25 cellular contexts compared by ENCODE assay signal in the genomic region with DNA sequence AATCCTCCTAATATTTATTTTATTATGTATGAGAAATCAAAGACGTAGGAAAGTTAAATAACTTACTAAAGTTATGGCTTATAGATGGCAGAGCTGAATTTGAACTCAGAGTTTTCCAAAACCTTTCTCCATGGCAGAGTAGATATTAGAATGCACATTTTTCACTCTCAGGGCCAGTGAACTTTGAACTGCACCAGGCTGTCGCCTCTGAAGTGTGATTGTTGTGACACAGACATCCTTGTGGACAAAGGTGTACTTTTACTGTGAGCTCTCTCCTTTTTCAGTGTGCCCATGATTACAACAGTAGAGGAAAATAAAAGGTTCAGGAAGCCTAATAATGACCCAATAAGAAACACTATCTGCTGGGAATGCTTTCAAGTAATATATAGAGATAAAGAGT. TPM values are rescaled to one million over a fixed set of nuclear protein-coding genes. Genes with fewer than 3 reads are reported as not detected.
DNase-seq lines count a peak whose midpoint lies in the region; ATAC-seq, FAIRE-seq and TF ChIP-seq lines count a peak whose summit lies in the region.
"Had no signal": no experiment of that assay in that cellular context is flagged by ENCODE, and none has a peak within 500 bp of the region (broad histone marks: within the 10 kb centered on the region; RNA-seq: fewer than 3 reads in every experiment).

No MANE protein-coding gene starts in this region.

- H3K36me3 ChIP-seq in ascending aorta (peaks cover under 1 to 29% of the 10 kb centered on the region in 2 donors), right lobe of liver (no peaks in the 10 kb centered on the region), small intestine (ENCODE audit: control insufficient read depth in 2 of 2, insufficient read depth in 2 of 2, low read length in 2 of 2) (peaks cover 0 to 7% of the 10 kb centered on the region in 2 donors), testis (ENCODE audit: low read depth, missing control alignments) (no peaks in the 10 kb centered on the region)
- H3K36me3 ChIP-seq: WERI-Rb-1 had no signal

- no peak overlapping the region for H3K4me3 ChIP-seq in ascending aorta
- H3K4me3 ChIP-seq in right lobe of liver: no peak overlapping the region
- H3K4me3 ChIP-seq in small intestine (ENCODE audit: low read depth in 1 of 2, low read length in 2 of 2): no peak overlapping the region
- no peak overlapping the region for H3K4me3 ChIP-seq in testis
- H3K4me3 ChIP-seq: dorsolateral prefrontal cortex had no signal

- CTCF ChIA-PET in Calu3 (lab: Charles Lee): interaction anchor here (0.9 to 1.0 kb wide), 2 partner anchors 59 kb away, joined by 4 read pairs; no protein-coding TSS in a partner anchor

- H3K4me1 ChIP-seq in ascending aorta (peaks cover 2 to 46% of the 10 kb centered on the region in 2 donors), right lobe of liver (peaks cover 0 to 15% (median 7%) of the 10 kb centered on the region in 4 donors), small intestine (ENCODE audit: control insufficient read depth in 2 of 2, insufficient read depth in 1 of 2, low read depth in 1 of 2, low read length in 1 of 2) (peaks cover 0 to 5% of the 10 kb centered on the region in 2 donors), testis (no peaks in the 10 kb centered on the region)

- H3K4me1 Mint-ChIP-seq in Calu3 (ENCODE audit: low read depth, unreplicated experiment): peaks cover 18% of the 10 kb centered on the region

- intact Hi-C loops in Calu3 (cut with micrococcal nuclease; ENCODE audit: unreplicated experiment) (no loop called here), ascending aorta (cut with DNase I) (no loop called here), right lobe of liver (cut with DNase I) (loop anchor here (5.0 kb wide), 1 partner anchor 57 kb away; no protein-coding TSS in a partner anchor), testis (cut with DNase I; ENCODE audit: low total_unique reads) (no loop called here)

- H3K4me3 Mint-ChIP-seq in Calu3 (ENCODE audit: low read depth, unreplicated experiment): no peak overlapping the region
- H3K4me3 Mint-ChIP-seq: activated CD4-positive, alpha-beta T cell treated with anti-CD3 and anti-CD28 coated beads, Interleukin-2, amount 10 ng/mL, durations not matched to agents 7 days and 5 days; central memory CD8-positive, alpha-beta T cell; T-helper 2 cell treated with Interferon-gamma antibody and Interleukin-4, amounts not matched to agents 5 μg/mL and 100 μg/mL, for 36 hours had no signal

- TF ChIP-seq CTCF in Calu3 (IDR thresholded peaks at IDR 0.05; ENCODE audit: unreplicated experiment) (no peak), ascending aorta (IDR thresholded peaks at IDR 0.05) (no peak), right lobe of liver (IDR thresholded peaks at IDR 0.05) (no peak), testis (IDR thresholded peaks at IDR 0.05) (no peak)

- TF ChIP-seq POLR2A in right lobe of liver (IDR thresholded peaks at IDR 0.05) (no peak), testis (IDR thresholded peaks at IDR 0.05) (no peak)

- FAIRE-seq in small intestine (lab: Jason Lieb, UNC): no peak
- FAIRE-seq: D721Med, GM12891, H54 had no signal

- DNase-seq in Calu3 (no peak), ascending aorta (ENCODE audit: low spot score in 2 of 2) (no peak), right lobe of liver (peak in 1 of 3 donors; percentile 56), small intestine (peak; percentile 72), testis (no peak)
- no peak for DNase-seq in activated naive CD4-positive, alpha-beta T cell treated with anti-CD3 and anti-CD28 coated beads, Interleukin-2, amount 50 U/mL, for 16 hours
- DNase-seq: activated CD4-positive, alpha-beta T cell treated with anti-CD3 and anti-CD28 coated beads, Interleukin-2, amount 10 ng/mL, durations not matched to agents 7 days and 5 days; C1 segment of cervical spinal cord; dorsolateral prefrontal cortex; kidney glomerular epithelial cell; NCI-H1105; NCI-H2081 treated with DMSO at 0.1 percent for 48 hours; NCI-H345; NCI-H774; SK-N-SH; WERI-Rb-1 had no signal

- WGBS in right lobe of liver (ENCODE audit: insufficient coverage, low coverage, low lambda C conversion rate, missing lambda C conversion rate): 44% methylated on average over 2 of the region's 2 CpGs
- WGBS in small intestine, 3 donors: 26 to 57% (median 39%) methylated on average over 2 of the region's 2 CpGs
- WGBS in testis, 2 donors: 86 to 89% methylated on average over 2 of the region's 2 CpGs

- no TSS peak for BruUV-seq in Calu3 (replicated peaks; lab: Mats Ljungman, UMichigan)

- peaks cover 3% of the 10 kb centered on the region for H3K9me3 Mint-ChIP-seq in Calu3 (ENCODE audit: low read depth, unreplicated experiment)
- H3K9me3 Mint-ChIP-seq: central memory CD8-positive, alpha-beta T cell had no signal

- no peaks in the 10 kb centered on the region for H3K27me3 ChIP-seq in ascending aorta
- H3K27me3 ChIP-seq in right lobe of liver: no peaks in the 10 kb centered on the region
- H3K27me3 ChIP-seq in small intestine (ENCODE audit: control insufficient read depth in 2 of 2, insufficient read depth in 2 of 2, low read length in 2 of 2): no peaks in the 10 kb centered on the region
- H3K27me3 ChIP-seq in testis: no peaks in the 10 kb centered on the region

- H3K36me3 Mint-ChIP-seq in Calu3 (ENCODE audit: insufficient read depth, unreplicated experiment): peaks cover 35% of the 10 kb centered on the region

- H3K9me3 ChIP-seq in ascending aorta (no peaks in the 10 kb centered on the region), right lobe of liver (no peaks in the 10 kb centered on the region), small intestine (ENCODE audit: control insufficient read depth, low read depth) (no peaks in the 10 kb centered on the region), testis (no peaks in the 10 kb centered on the region)
- H3K9me3 ChIP-seq: SK-N-SH had no signal

- ATAC-seq in right lobe of liver (peak; percentile 89 to 97 (median 94)), HG03045 (IDR thresholded peaks at IDR 0.05; ENCODE audit: unreplicated experiment) (no peak)
- ATAC-seq: activated naive CD4-positive, alpha-beta T cell treated with anti-CD3 and anti-CD28 coated beads, Interleukin-2, amount 50 U/mL, for 72 hours had no signal

- H3K27me3 Mint-ChIP-seq in Calu3 (ENCODE audit: unreplicated experiment): no peaks in the 10 kb centered on the region
- H3K27me3 Mint-ChIP-seq: activated CD4-positive, alpha-beta T cell treated with anti-CD3 and anti-CD28 coated beads, Interleukin-2, amount 10 ng/mL, durations not matched to agents 7 days and 5 days; central memory CD8-positive, alpha-beta T cell; progenitor cell of endocrine pancreas had no signal

- peak overlapping the region; percentile 62 for H3K27ac Mint-ChIP-seq in Calu3 (ENCODE audit: unreplicated experiment)
- H3K27ac Mint-ChIP-seq: activated CD4-positive, alpha-beta T cell treated with anti-CD3 and anti-CD28 coated beads, Interleukin-2, amount 10 ng/mL, durations not matched to agents 7 days and 5 days; activated naive CD4-positive, alpha-beta T cell treated with anti-CD3 and anti-CD28 coated beads, Interleukin-2, amount 50 U/mL, for 72 hours; T-helper 2 cell treated with Interferon-gamma antibody and Interleukin-4, amounts not matched to agents 5 μg/mL and 100 μg/mL, for 36 hours had no signal

- peak overlapping the region; percentile 1 to 29 for H3K27ac ChIP-seq in ascending aorta
- peak overlapping the region in 1 of 3 donors; percentile 16 for H3K27ac ChIP-seq in right lobe of liver
- H3K27ac ChIP-seq in small intestine (ENCODE audit: low read depth in 1 of 2, low read length in 1 of 2): no peak overlapping the region
- H3K27ac ChIP-seq in testis: no peak overlapping the region
- H3K27ac ChIP-seq: dorsolateral prefrontal cortex, HL-60, WERI-Rb-1 had no signal

RNA-seq across cellular contexts. Expression of a gene that starts 29.1 kb away (rescaled TPM):
- total RNA-seq in Calu3 (2022): 124 and 126 TPM in 2 replicates
- total RNA-seq in ascending aorta: 108 TPM
- total RNA-seq in right lobe of liver: 10 to 100 TPM in 3 of 6 experiments, 1 to 10 TPM in 3; 6.0 to 22.3 (median 12.5) TPM
- polyA plus RNA-seq in small intestine: 10 to 100 TPM; 43.2 to 69.7 (median 60.8) TPM
- 10 to 100 TPM; 40.4 to 71.0 TPM for total RNA-seq in testis
- 120 TPM for polyA plus RNA-seq in testis (ENCODE audit: insufficient read depth, low read depth, low replicate concordance)

Comparison
In these comparisons a context has a peak if more than half of its experiments do, and no peak if none do; other contexts are left out.
1. H3K27ac ChIP-seq: peak in ascending aorta (2 of 2); none in small intestine (0 of 2) and testis (0 of 2).
2. intact Hi-C loops: an anchor here in right lobe of liver (5.0 kb wide); none called in Calu3, ascending aorta and testis.